Comparison of ENCODE assay signal across 10 cellular contexts in the genomic region with DNA sequence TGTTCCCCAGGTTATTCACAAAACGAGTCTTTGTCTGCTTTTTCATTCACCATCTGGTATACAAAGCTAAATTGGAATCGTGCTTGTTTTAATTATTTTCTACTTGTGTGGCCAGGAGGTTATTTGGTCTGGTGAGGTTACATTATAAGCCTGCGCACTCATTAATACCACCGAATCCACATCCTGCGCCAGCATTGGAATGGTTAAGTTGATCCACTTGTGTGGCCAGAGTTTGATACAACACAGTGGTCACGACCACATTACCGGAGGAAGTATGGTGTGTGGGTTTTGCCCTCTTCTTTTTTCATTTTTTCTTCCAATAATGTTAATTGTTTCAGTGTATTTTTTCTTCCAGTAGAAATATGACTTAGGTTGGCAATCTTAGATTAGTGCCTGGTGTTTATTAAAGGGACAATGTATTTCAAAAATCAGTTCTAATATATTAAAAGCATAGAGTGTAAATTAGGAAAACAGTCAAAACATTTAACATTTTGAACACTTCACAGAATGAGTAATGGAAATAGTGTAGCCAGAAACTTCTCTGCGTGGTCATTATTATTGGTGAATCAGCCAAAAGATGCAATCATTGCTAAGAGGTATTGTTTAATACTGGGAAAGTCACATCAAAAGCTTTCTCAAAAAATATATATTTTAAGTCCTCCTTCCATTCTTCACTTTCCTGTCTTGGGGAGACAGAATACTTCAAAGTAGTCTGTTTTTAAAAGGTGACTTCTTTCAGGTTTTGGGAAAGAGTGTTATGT.
A peak's percentile ranks its signal among the peaks of the same experiment; 100 is the strongest.
DNase-seq lines count a peak whose midpoint lies in the region; ATAC-seq, FAIRE-seq and TF ChIP-seq lines count a peak whose summit lies in the region.
"Had no signal": no experiment of that assay in that cellular context is flagged by ENCODE, and none has a peak within 500 bp of the region (broad histone marks: within the 10 kb centered on the region; RNA-seq: fewer than 3 reads in every experiment).

No MANE protein-coding gene starts in this region.

- ATAC-seq in stimulated activated memory B cell treated with anti-CD40 and anti-IgM and Interleukin-4, amounts not matched to agents 10 μg/mL and 1 μg/mL and 100 μg/mL, for 72 hours = no peak

- FAIRE-seq in H54 (lab: Jason Lieb, UNC) = no peak
- FAIRE-seq: TTC549 had no signal

- H3K9me3 Mint-ChIP-seq in activated T-cell treated with anti-CD3 and anti-CD28 coated beads, Interleukin-2, amount 50 U/mL, for 24 hours = no peaks in the 10 kb centered on the region
- H3K9me3 Mint-ChIP-seq in T-helper 2 cell treated with Interferon-gamma antibody and Interleukin-4, amounts not matched to agents 5 μg/mL and 100 μg/mL, for 36 hours = no peaks in the 10 kb centered on the region
- H3K9me3 Mint-ChIP-seq in stimulated activated memory B cell treated with anti-CD40 and anti-IgM and Interleukin-4, amounts not matched to agents 10 μg/mL and 1 μg/mL and 100 μg/mL, for 72 hours = no peaks in the 10 kb centered on the region

- H3K27ac Mint-ChIP-seq in activated T-cell treated with anti-CD3 and anti-CD28 coated beads, Interleukin-2, amount 50 U/mL, for 24 hours = peak overlapping the region; percentile 86
- H3K27ac Mint-ChIP-seq in T-helper 2 cell treated with Interferon-gamma antibody and Interleukin-4, amounts not matched to agents 5 μg/mL and 100 μg/mL, for 36 hours = peak overlapping the region; percentile 68
- H3K27ac Mint-ChIP-seq in stimulated activated memory B cell treated with anti-CD40 and anti-IgM and Interleukin-4, amounts not matched to agents 10 μg/mL and 1 μg/mL and 100 μg/mL, for 72 hours = peak overlapping the region; percentile 17

- H3K27me3 Mint-ChIP-seq in activated T-cell treated with anti-CD3 and anti-CD28 coated beads, Interleukin-2, amount 50 U/mL, for 24 hours = no peaks in the 10 kb centered on the region
- no peaks in the 10 kb centered on the region for H3K27me3 Mint-ChIP-seq in T-helper 2 cell treated with Interferon-gamma antibody and Interleukin-4, amounts not matched to agents 5 μg/mL and 100 μg/mL, for 36 hours (ENCODE audit: low read depth)
- no peaks in the 10 kb centered on the region for H3K27me3 Mint-ChIP-seq in stimulated activated memory B cell treated with anti-CD40 and anti-IgM and Interleukin-4, amounts not matched to agents 10 μg/mL and 1 μg/mL and 100 μg/mL, for 72 hours

- peak overlapping the region; percentile 38 for H3K4me3 Mint-ChIP-seq in activated T-cell treated with anti-CD3 and anti-CD28 coated beads, Interleukin-2, amount 50 U/mL, for 24 hours
- peak overlapping the region; percentile 38 for H3K4me3 Mint-ChIP-seq in T-helper 2 cell treated with Interferon-gamma antibody and Interleukin-4, amounts not matched to agents 5 μg/mL and 100 μg/mL, for 36 hours
- no peak overlapping the region for H3K4me3 Mint-ChIP-seq in stimulated activated memory B cell treated with anti-CD40 and anti-IgM and Interleukin-4, amounts not matched to agents 10 μg/mL and 1 μg/mL and 100 μg/mL, for 72 hours

- TF ChIP-seq POLR2A in H54 (IDR thresholded peaks at IDR 0.05; ENCODE audit: low read depth, low read length) = no peak

- peaks cover 87% of the 10 kb centered on the region for H3K4me1 Mint-ChIP-seq in activated T-cell treated with anti-CD3 and anti-CD28 coated beads, Interleukin-2, amount 50 U/mL, for 24 hours (ENCODE audit: low read depth)
- H3K4me1 Mint-ChIP-seq in T-helper 2 cell treated with Interferon-gamma antibody and Interleukin-4, amounts not matched to agents 5 μg/mL and 100 μg/mL, for 36 hours (ENCODE audit: low read depth) = peaks cover 65% of the 10 kb centered on the region
- H3K4me1 Mint-ChIP-seq in stimulated activated memory B cell treated with anti-CD40 and anti-IgM and Interleukin-4, amounts not matched to agents 10 μg/mL and 1 μg/mL and 100 μg/mL, for 72 hours = peaks cover 84% of the 10 kb centered on the region

- H3K36me3 Mint-ChIP-seq in activated T-cell treated with anti-CD3 and anti-CD28 coated beads, Interleukin-2, amount 50 U/mL, for 24 hours (ENCODE audit: low read depth) = peaks cover 52% of the 10 kb centered on the region
- peaks cover 5% of the 10 kb centered on the region for H3K36me3 Mint-ChIP-seq in T-helper 2 cell treated with Interferon-gamma antibody and Interleukin-4, amounts not matched to agents 5 μg/mL and 100 μg/mL, for 36 hours (ENCODE audit: low read depth)
- H3K36me3 Mint-ChIP-seq in stimulated activated memory B cell treated with anti-CD40 and anti-IgM and Interleukin-4, amounts not matched to agents 10 μg/mL and 1 μg/mL and 100 μg/mL, for 72 hours = peaks cover 4% of the 10 kb centered on the region

- TF ChIP-seq CTCF in epithelial cell of esophagus (IDR thresholded peaks at IDR 0.05; ENCODE audit: insufficient read depth, low read depth, low read length, missing control alignments) = no peak

- no peak overlapping the region for H3K4me3 ChIP-seq in epithelial cell of esophagus (ENCODE audit: low read length)

- DNase-seq in activated T-cell treated with anti-CD3 and anti-CD28 coated beads, Interleukin-2, amount 50 U/mL, for 24 hours = no peak
- DNase-seq in activated T-cell treated with anti-CD3 and anti-CD28 coated beads for 4 hours = no peak
- no peak for DNase-seq in T-helper 2 cell treated with Interferon-gamma antibody and Interleukin-4, amounts not matched to agents 5 μg/mL and 100 μg/mL, for 36 hours (ENCODE audit: low spot score)
- DNase-seq in epithelial cell of esophagus (ENCODE audit: low read depth) = peak; percentile 54
- no peak for DNase-seq in NCI-H2081 treated with DMSO at 0.1 percent for 48 hours (lab: John Stamatoyannopoulos, UW)
- no peak for DNase-seq in H54 (ENCODE audit: insufficient read length, low spot score)
- no peak for DNase-seq in GM19238 (ENCODE audit: insufficient read length, low spot score)
- DNase-seq: anterior cingulate cortex had no signal

Comparison
In these comparisons a context has a peak if more than half of its experiments do, and no peak if none do; other contexts are left out.
1. H3K27ac Mint-ChIP-seq: peak in every context shown above with its lines; median percentile 86 in activated T-cell treated with anti-CD3 and anti-CD28 coated beads, Interleukin-2, amount 50 U/mL, for 24 hours; 68 in T-helper 2 cell treated with Interferon-gamma antibody and Interleukin-4, amounts not matched to agents 5 μg/mL and 100 μg/mL, for 36 hours; 17 in stimulated activated memory B cell treated with anti-CD40 and anti-IgM and Interleukin-4, amounts not matched to agents 10 μg/mL and 1 μg/mL and 100 μg/mL, for 72 hours.